In the genomic region with DNA sequence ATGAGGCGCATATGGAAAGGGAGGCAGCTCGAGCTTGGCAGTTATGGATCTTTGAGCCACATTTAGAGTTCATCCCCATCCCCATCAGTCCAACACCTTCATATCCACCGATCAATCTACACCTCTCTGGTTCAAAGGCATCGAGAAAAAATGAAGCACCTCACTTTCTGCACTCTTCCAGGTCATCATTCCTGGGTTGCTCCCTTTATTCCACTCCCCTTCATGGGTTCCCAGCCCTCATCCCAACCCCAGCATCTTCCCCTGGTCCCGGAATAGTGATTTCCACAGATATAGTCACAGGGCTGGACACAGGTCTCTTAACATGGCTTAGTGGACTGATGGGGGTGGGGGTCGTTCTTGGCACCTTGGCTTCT, we compare ENCODE assay signal across 3 cellular contexts.
TF ChIP-seq lines count a peak whose summit lies in the region.

No MANE protein-coding gene starts in this region.

TF ChIP-seq in SK-N-SH, 30 proteins besides CTCF, POLR2A, EP300 and RAD21:
- no peak for TF ChIP-seq FOSL2 (IDR thresholded peaks at IDR 0.05; ENCODE audit: borderline replicate concordance, low read depth)
- TF ChIP-seq TEAD4 (IDR thresholded peaks at IDR 0.05; ENCODE audit: borderline replicate concordance, insufficient read depth) = no peak
- no peak for TF ChIP-seq NFIC (IDR thresholded peaks at IDR 0.05; ENCODE audit: borderline replicate concordance)
- no peak for TF ChIP-seq NRF1 (IDR thresholded peaks at IDR 0.05; ENCODE audit: low read depth, low read length)

TF ChIP-seq in SK-N-SH treated with all-trans-retinoic acid at 6 μM for 48 hours, 23 proteins besides CTCF, POLR2A, EP300 and RAD21:
- TF ChIP-seq ZFP30 (CRISPR knock-in tag; IDR thresholded peaks at IDR 0.05) = no peak
- TF ChIP-seq OSR1 (CRISPR knock-in tag; IDR thresholded peaks at IDR 0.05) = no peak
- TF ChIP-seq, protein P1, sequence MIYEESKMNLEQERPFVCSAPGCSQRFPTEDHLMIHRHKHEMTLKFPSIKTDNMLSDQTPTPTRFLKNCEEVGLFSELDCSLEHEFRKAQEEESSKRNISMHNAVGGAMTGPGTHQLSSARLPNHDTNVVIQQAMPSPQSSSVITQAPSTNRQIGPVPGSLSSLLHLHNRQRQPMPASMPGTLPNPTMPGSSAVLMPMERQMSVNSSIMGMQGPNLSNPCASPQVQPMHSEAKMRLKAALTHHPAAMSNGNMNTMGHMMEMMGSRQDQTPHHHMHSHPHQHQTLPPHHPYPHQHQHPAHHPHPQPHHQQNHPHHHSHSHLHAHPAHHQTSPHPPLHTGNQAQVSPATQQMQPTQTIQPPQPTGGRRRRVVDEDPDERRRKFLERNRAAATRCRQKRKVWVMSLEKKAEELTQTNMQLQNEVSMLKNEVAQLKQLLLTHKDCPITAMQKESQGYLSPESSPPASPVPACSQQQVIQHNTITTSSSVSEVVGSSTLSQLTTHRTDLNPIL (CRISPR knock-in tag; IDR thresholded peaks at IDR 0.05; ENCODE audit: low read depth) = no peak
- TF ChIP-seq, protein P2, sequence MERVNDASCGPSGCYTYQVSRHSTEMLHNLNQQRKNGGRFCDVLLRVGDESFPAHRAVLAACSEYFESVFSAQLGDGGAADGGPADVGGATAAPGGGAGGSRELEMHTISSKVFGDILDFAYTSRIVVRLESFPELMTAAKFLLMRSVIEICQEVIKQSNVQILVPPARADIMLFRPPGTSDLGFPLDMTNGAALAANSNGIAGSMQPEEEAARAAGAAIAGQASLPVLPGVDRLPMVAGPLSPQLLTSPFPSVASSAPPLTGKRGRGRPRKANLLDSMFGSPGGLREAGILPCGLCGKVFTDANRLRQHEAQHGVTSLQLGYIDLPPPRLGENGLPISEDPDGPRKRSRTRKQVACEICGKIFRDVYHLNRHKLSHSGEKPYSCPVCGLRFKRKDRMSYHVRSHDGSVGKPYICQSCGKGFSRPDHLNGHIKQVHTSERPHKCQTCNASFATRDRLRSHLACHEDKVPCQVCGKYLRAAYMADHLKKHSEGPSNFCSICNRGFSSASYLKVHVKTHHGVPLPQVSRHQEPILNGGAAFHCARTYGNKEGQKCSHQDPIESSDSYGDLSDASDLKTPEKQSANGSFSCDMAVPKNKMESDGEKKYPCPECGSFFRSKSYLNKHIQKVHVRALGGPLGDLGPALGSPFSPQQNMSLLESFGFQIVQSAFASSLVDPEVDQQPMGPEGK (CRISPR knock-in tag; IDR thresholded peaks at IDR 0.05; ENCODE audit: borderline replicate concordance) = no peak
- no peak for TF ChIP-seq ZNF565 (CRISPR knock-in tag; conservative IDR thresholded peaks at IDR 0.05; ENCODE audit: low read depth)
- no peak for TF ChIP-seq ZFP3 (CRISPR knock-in tag; IDR thresholded peaks at IDR 0.05)
- TF ChIP-seq, protein P3, sequence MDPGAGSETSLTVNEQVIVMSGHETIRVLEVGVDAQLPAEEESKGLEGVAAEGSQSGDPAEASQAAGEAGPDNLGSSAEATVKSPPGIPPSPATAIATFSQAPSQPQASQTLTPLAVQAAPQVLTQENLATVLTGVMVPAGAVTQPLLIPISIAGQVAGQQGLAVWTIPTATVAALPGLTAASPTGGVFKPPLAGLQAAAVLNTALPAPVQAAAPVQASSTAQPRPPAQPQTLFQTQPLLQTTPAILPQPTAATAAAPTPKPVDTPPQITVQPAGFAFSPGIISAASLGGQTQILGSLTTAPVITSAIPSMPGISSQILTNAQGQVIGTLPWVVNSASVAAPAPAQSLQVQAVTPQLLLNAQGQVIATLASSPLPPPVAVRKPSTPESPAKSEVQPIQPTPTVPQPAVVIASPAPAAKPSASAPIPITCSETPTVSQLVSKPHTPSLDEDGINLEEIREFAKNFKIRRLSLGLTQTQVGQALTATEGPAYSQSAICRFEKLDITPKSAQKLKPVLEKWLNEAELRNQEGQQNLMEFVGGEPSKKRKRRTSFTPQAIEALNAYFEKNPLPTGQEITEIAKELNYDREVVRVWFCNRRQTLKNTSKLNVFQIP (CRISPR knock-in tag; IDR thresholded peaks at IDR 0.05; ENCODE audit: borderline replicate concordance, low read depth) = no peak
- no peak for TF ChIP-seq GLIS3 (CRISPR knock-in tag; IDR thresholded peaks at IDR 0.05)
- TF ChIP-seq CSDC2 (CRISPR knock-in tag; IDR thresholded peaks at IDR 0.05) = no peak
- TF ChIP-seq ZC3H10 (CRISPR knock-in tag; IDR thresholded peaks at IDR 0.05) = no peak
- no peak for TF ChIP-seq ZNF70 (CRISPR knock-in tag; IDR thresholded peaks at IDR 0.05)
- no peak for TF ChIP-seq PPARA (CRISPR knock-in tag; IDR thresholded peaks at IDR 0.05; ENCODE audit: borderline replicate concordance)
TF ChIP-seq in SK-N-SH treated with all-trans-retinoic acid at 6 μM for 48 hours: peak in this region for 0.

TF ChIP-seq in H1, 55 proteins besides CTCF, POLR2A, EP300 and RAD21:
- TF ChIP-seq HDAC6 (IDR thresholded peaks at IDR 0.05; ENCODE audit: low read depth, low read length) (no peak), TAF7 (optimal IDR thresholded peaks at IDR 0.05; ENCODE audit: borderline replicate concordance, low read depth, low read length) (no peak), CTBP2 (IDR thresholded peaks at IDR 0.05; ENCODE audit: borderline replicate concordance, insufficient read depth, insufficient read length, low read length) (no peak), RBBP5 (IDR thresholded peaks at IDR 0.05; ENCODE audit: borderline replicate concordance, low read depth, low read length) (no peak), JUND (IDR thresholded peaks at IDR 0.05; ENCODE audit: low read length) (no peak), NANOG (IDR thresholded peaks at IDR 0.05; ENCODE audit: insufficient read depth, low read depth, low read length, poor library complexity, severe bottlenecking) (no peak)
- TF ChIP-seq, protein P4, sequence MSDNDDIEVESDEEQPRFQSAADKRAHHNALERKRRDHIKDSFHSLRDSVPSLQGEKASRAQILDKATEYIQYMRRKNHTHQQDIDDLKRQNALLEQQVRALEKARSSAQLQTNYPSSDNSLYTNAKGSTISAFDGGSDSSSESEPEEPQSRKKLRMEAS (IDR thresholded peaks at IDR 0.05) = no peak
